1 cellular context compared by ENCODE assay signal in the genomic region with DNA sequence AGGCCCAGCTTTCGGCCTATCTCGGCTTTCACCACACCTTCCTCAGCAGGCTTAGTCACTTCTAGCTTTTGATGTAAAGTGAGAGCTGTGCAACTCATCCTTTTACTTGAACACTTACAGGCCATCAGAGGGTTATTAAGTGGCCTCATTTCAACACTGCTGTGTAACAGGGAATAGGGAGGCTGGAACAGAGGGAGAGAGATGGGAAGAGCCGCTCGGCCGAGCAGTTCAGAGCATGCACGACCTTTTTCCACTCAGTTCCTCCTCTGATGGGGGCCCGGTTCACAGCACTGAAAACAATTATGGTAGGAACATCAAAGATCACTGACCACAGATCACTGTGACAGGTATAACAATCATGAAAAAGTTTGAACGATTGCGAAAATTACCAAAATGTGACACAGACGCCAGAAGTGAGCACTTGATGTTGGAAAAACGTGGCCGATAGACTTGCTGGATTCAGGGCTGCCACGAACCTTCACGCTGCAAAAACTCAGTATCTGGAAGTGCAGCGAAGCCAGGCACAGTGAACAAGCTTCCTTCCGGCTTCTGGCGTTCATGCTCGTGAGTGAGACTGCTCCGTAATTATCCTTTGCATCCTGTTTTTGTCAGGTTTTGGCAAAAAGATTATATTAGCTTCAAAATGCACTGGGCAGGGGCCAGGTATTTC.
A peak's percentile ranks its signal among the peaks of the same experiment; 100 is the strongest.
TF ChIP-seq lines count a peak whose summit lies in the region.

No MANE protein-coding gene starts in this region.

TF ChIP-seq in K562, 482 proteins besides CTCF, POLR2A, EP300 and RAD21 (continued from another document and continues in another):
- TF ChIP-seq, protein P1, sequence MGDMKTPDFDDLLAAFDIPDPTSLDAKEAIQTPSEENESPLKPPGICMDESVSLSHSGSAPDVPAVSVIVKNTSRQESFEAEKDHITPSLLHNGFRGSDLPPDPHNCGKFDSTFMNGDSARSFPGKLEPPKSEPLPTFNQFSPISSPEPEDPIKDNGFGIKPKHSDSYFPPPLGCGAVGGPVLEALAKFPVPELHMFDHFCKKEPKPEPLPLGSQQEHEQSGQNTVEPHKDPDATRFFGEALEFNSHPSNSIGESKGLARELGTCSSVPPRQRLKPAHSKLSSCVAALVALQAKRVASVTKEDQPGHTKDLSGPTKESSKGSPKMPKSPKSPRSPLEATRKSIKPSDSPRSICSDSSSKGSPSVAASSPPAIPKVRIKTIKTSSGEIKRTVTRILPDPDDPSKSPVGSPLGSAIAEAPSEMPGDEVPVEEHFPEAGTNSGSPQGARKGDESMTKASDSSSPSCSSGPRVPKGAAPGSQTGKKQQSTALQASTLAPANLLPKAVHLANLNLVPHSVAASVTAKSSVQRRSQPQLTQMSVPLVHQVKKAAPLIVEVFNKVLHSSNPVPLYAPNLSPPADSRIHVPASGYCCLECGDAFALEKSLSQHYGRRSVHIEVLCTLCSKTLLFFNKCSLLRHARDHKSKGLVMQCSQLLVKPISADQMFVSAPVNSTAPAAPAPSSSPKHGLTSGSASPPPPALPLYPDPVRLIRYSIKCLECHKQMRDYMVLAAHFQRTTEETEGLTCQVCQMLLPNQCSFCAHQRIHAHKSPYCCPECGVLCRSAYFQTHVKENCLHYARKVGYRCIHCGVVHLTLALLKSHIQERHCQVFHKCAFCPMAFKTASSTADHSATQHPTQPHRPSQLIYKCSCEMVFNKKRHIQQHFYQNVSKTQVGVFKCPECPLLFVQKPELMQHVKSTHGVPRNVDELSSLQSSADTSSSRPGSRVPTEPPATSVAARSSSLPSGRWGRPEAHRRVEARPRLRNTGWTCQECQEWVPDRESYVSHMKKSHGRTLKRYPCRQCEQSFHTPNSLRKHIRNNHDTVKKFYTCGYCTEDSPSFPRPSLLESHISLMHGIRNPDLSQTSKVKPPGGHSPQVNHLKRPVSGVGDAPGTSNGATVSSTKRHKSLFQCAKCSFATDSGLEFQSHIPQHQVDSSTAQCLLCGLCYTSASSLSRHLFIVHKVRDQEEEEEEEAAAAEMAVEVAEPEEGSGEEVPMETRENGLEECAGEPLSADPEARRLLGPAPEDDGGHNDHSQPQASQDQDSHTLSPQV (IDR thresholded peaks at IDR 0.05), result peak; percentile 68
- TF ChIP-seq, protein P2, sequence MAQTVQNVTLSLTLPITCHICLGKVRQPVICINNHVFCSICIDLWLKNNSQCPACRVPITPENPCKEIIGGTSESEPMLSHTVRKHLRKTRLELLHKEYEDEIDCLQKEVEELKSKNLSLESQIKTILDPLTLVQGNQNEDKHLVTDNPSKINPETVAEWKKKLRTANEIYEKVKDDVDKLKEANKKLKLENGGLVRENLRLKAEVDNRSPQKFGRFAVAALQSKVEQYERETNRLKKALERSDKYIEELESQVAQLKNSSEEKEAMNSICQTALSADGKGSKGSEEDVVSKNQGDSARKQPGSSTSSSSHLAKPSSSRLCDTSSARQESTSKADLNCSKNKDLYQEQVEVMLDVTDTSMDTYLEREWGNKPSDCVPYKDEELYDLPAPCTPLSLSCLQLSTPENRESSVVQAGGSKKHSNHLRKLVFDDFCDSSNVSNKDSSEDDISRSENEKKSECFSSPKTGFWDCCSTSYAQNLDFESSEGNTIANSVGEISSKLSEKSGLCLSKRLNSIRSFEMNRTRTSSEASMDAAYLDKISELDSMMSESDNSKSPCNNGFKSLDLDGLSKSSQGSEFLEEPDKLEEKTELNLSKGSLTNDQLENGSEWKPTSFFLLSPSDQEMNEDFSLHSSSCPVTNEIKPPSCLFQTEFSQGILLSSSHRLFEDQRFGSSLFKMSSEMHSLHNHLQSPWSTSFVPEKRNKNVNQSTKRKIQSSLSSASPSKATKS (CRISPR knock-in tag; IDR thresholded peaks at IDR 0.05), result no peak
- TF ChIP-seq, protein P3, sequence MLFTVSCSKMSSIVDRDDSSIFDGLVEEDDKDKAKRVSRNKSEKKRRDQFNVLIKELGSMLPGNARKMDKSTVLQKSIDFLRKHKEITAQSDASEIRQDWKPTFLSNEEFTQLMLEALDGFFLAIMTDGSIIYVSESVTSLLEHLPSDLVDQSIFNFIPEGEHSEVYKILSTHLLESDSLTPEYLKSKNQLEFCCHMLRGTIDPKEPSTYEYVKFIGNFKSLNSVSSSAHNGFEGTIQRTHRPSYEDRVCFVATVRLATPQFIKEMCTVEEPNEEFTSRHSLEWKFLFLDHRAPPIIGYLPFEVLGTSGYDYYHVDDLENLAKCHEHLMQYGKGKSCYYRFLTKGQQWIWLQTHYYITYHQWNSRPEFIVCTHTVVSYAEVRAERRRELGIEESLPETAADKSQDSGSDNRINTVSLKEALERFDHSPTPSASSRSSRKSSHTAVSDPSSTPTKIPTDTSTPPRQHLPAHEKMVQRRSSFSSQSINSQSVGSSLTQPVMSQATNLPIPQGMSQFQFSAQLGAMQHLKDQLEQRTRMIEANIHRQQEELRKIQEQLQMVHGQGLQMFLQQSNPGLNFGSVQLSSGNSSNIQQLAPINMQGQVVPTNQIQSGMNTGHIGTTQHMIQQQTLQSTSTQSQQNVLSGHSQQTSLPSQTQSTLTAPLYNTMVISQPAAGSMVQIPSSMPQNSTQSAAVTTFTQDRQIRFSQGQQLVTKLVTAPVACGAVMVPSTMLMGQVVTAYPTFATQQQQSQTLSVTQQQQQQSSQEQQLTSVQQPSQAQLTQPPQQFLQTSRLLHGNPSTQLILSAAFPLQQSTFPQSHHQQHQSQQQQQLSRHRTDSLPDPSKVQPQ (CRISPR knock-in tag; IDR thresholded peaks at IDR 0.05; ENCODE audit: borderline replicate concordance), result no peak
- TF ChIP-seq MCM5 (IDR thresholded peaks at IDR 0.05; ENCODE audit: low read depth) (no peak), SOX6 (IDR thresholded peaks at IDR 0.05) (0 out of 2 replicates have a peak, but pooled peaks have one; percentile 4), ZBED1 (IDR thresholded peaks at IDR 0.05) (no peak), ZKSCAN1 (IDR thresholded peaks at IDR 0.05; ENCODE audit: low read depth, low read length) (no peak), HLTF (IDR thresholded peaks at IDR 0.05) (0 out of 2 replicates have a peak, but pooled peaks have one; percentile 14), ZNF175 (CRISPR knock-in tag; IDR thresholded peaks at IDR 0.05; ENCODE audit: low read depth) (no peak), SIN3A (IDR thresholded peaks at IDR 0.05; ENCODE audit: borderline replicate concordance in 2 of 2, control insufficient read depth in 1 of 2, low read depth in 2 of 2, low read length in 2 of 2) (0 out of 4 replicates have a peak, but pooled peaks of 1 of the 2 experiments have one; percentile 22), GTF2F1 (IDR thresholded peaks at IDR 0.05; ENCODE audit: low read depth, low read length) (no peak), ZNF584 (CRISPR knock-in tag; IDR thresholded peaks at IDR 0.05; ENCODE audit: low read depth) (peak; percentile 85; the same call in 1 of the 2 replicates), ZNF143 (CRISPR knock-in tag; IDR thresholded peaks at IDR 0.05) (no peak), CBFB (CRISPR knock-in tag; IDR thresholded peaks at IDR 0.05) (0 out of 2 replicates have a peak, but pooled peaks have one; percentile 52), POLR2G (IDR thresholded peaks at IDR 0.05; ENCODE audit: low read depth, low read length) (no peak), SRSF9 (IDR thresholded peaks at IDR 0.05; ENCODE audit: borderline replicate concordance, low read depth, low read length) (no peak), ZNF3 (CRISPR knock-in tag; IDR thresholded peaks at IDR 0.05) (no peak), RBBP5 (IDR thresholded peaks at IDR 0.05; ENCODE audit: borderline replicate concordance, insufficient read depth, low read length, poor library complexity, severe bottlenecking) (peak; percentile 90), FOS (IDR thresholded peaks at IDR 0.05; ENCODE audit: extremely low read depth, insufficient read length) (no peak), ZNF507 (tag; conservative IDR thresholded peaks at IDR 0.05) (no peak), HDAC2 (IDR thresholded peaks at IDR 0.05) (peak; percentile 20; the same call in 1 of the 2 replicates)
- TF ChIP-seq, protein P4, sequence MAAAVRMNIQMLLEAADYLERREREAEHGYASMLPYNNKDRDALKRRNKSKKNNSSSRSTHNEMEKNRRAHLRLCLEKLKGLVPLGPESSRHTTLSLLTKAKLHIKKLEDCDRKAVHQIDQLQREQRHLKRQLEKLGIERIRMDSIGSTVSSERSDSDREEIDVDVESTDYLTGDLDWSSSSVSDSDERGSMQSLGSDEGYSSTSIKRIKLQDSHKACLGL (CRISPR knock-in tag; IDR thresholded peaks at IDR 0.05; ENCODE audit: borderline replicate concordance, poor library complexity, severe bottlenecking), result no peak
- TF ChIP-seq, protein P5, sequence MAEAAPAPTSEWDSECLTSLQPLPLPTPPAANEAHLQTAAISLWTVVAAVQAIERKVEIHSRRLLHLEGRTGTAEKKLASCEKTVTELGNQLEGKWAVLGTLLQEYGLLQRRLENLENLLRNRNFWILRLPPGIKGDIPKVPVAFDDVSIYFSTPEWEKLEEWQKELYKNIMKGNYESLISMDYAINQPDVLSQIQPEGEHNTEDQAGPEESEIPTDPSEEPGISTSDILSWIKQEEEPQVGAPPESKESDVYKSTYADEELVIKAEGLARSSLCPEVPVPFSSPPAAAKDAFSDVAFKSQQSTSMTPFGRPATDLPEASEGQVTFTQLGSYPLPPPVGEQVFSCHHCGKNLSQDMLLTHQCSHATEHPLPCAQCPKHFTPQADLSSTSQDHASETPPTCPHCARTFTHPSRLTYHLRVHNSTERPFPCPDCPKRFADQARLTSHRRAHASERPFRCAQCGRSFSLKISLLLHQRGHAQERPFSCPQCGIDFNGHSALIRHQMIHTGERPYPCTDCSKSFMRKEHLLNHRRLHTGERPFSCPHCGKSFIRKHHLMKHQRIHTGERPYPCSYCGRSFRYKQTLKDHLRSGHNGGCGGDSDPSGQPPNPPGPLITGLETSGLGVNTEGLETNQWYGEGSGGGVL (CRISPR knock-in tag; IDR thresholded peaks at IDR 0.05), result no peak
- TF ChIP-seq, protein P6, sequence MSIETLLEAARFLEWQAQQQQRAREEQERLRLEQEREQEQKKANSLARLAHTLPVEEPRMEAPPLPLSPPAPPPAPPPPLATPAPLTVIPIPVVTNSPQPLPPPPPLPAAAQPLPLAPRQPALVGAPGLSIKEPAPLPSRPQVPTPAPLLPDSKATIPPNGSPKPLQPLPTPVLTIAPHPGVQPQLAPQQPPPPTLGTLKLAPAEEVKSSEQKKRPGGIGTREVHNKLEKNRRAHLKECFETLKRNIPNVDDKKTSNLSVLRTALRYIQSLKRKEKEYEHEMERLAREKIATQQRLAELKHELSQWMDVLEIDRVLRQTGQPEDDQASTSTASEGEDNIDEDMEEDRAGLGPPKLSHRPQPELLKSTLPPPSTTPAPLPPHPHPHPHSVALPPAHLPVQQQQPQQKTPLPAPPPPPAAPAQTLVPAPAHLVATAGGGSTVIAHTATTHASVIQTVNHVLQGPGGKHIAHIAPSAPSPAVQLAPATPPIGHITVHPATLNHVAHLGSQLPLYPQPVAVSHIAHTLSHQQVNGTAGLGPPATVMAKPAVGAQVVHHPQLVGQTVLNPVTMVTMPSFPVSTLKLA (conservative IDR thresholded peaks at IDR 0.05), result peak in 1 of 2 experiments; percentile 46; a peak in 1 of 4 replicates
- TF ChIP-seq, protein P7, sequence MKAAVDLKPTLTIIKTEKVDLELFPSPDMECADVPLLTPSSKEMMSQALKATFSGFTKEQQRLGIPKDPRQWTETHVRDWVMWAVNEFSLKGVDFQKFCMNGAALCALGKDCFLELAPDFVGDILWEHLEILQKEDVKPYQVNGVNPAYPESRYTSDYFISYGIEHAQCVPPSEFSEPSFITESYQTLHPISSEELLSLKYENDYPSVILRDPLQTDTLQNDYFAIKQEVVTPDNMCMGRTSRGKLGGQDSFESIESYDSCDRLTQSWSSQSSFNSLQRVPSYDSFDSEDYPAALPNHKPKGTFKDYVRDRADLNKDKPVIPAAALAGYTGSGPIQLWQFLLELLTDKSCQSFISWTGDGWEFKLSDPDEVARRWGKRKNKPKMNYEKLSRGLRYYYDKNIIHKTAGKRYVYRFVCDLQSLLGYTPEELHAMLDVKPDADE (conservative IDR thresholded peaks at IDR 0.05; ENCODE audit: control insufficient read depth, low read depth, low read length), result no peak
- TF ChIP-seq, protein P8, sequence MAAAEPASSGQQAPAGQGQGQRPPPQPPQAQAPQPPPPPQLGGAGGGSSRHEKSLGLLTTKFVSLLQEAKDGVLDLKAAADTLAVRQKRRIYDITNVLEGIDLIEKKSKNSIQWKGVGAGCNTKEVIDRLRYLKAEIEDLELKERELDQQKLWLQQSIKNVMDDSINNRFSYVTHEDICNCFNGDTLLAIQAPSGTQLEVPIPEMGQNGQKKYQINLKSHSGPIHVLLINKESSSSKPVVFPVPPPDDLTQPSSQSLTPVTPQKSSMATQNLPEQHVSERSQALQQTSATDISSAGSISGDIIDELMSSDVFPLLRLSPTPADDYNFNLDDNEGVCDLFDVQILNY (CRISPR knock-in tag; IDR thresholded peaks at IDR 0.05), result no peak
- TF ChIP-seq, protein P9, sequence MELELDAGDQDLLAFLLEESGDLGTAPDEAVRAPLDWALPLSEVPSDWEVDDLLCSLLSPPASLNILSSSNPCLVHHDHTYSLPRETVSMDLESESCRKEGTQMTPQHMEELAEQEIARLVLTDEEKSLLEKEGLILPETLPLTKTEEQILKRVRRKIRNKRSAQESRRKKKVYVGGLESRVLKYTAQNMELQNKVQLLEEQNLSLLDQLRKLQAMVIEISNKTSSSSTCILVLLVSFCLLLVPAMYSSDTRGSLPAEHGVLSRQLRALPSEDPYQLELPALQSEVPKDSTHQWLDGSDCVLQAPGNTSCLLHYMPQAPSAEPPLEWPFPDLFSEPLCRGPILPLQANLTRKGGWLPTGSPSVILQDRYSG (tag; conservative IDR thresholded peaks at IDR 0.05; ENCODE audit: low read depth), result 0 out of 2 replicates have a peak, but pooled peaks have one; percentile 45
- TF ChIP-seq, protein P10, sequence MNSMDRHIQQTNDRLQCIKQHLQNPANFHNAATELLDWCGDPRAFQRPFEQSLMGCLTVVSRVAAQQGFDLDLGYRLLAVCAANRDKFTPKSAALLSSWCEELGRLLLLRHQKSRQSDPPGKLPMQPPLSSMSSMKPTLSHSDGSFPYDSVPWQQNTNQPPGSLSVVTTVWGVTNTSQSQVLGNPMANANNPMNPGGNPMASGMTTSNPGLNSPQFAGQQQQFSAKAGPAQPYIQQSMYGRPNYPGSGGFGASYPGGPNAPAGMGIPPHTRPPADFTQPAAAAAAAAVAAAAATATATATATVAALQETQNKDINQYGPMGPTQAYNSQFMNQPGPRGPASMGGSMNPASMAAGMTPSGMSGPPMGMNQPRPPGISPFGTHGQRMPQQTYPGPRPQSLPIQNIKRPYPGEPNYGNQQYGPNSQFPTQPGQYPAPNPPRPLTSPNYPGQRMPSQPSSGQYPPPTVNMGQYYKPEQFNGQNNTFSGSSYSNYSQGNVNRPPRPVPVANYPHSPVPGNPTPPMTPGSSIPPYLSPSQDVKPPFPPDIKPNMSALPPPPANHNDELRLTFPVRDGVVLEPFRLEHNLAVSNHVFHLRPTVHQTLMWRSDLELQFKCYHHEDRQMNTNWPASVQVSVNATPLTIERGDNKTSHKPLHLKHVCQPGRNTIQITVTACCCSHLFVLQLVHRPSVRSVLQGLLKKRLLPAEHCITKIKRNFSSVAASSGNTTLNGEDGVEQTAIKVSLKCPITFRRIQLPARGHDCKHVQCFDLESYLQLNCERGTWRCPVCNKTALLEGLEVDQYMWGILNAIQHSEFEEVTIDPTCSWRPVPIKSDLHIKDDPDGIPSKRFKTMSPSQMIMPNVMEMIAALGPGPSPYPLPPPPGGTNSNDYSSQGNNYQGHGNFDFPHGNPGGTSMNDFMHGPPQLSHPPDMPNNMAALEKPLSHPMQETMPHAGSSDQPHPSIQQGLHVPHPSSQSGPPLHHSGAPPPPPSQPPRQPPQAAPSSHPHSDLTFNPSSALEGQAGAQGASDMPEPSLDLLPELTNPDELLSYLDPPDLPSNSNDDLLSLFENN (IDR thresholded peaks at IDR 0.05; ENCODE audit: low read depth in 2 of 2, low read length in 2 of 2), result 0 out of 4 replicates have a peak, but pooled peaks of 1 of the 2 experiments have one; percentile 15
